Comparison of ENCODE assay signal across 10 cellular contexts in genomic region chr14:91008759-91009409, GRCh38. TPM values are rescaled to one million over a fixed set of nuclear protein-coding genes. Genes with fewer than 3 reads are reported as not detected.
DNase-seq lines count a peak whose midpoint lies in the region; ATAC-seq lines count a peak whose summit lies in the region.
"Had no signal": no experiment of that assay in that cellular context is flagged by ENCODE, and none has a peak within 500 bp of the region (broad histone marks: within the 10 kb centered on the region; RNA-seq: fewer than 3 reads in every experiment).

No MANE protein-coding gene starts in this region.

- H3K36me3 Mint-ChIP-seq in activated T-cell treated with anti-CD3 and anti-CD28 coated beads, Interleukin-2, amount 50 U/mL, for 72 hours (ENCODE audit: insufficient read depth in 2 of 2) = peaks cover 0 to 1% of the 10 kb centered on the region in 2 donors
- H3K36me3 Mint-ChIP-seq in dendritic cell treated with granulocyte-macrophage colony-stimulating factor and Interleukin-4, amounts not matched to agents 40 ng/mL and 50 ng/mL, for 4 days (ENCODE audit: low read depth) = no peaks in the 10 kb centered on the region
- H3K36me3 Mint-ChIP-seq in stimulated activated naive B cell treated with anti-CD40 and anti-IgM and Interleukin-4, amounts not matched to agents 10 μg/mL and 1 μg/mL and 100 μg/mL, for 72 hours = peaks cover 0 to 7% of the 10 kb centered on the region in 2 donors

- no peak for DNase-seq in activated T-cell treated with anti-CD3 and anti-CD28 coated beads, Interleukin-2, amount 50 U/mL, for 72 hours
- DNase-seq in activated T-cell treated with anti-CD3 and anti-CD28 coated beads, Interleukin-2, amount 50 U/mL, for 48 hours = no peak
- DNase-seq in stimulated activated naive B cell treated with anti-CD40 and anti-IgM and Interleukin-4, amounts not matched to agents 10 μg/mL and 1 μg/mL and 100 μg/mL, for 72 hours = no peak
- DNase-seq in ureter (ENCODE audit: low spot score) (no peak), GDM1 (lab: John Stamatoyannopoulos, UW) (no peak), retina (no peak)

- intact Hi-C loops in dendritic cell treated with granulocyte-macrophage colony-stimulating factor and Interleukin-4, amounts not matched to agents 40 ng/mL and 50 ng/mL, for 4 days (cut with micrococcal nuclease) = loop anchor here (5.0 kb wide), 2 partner anchors 48 to 108 kb away; no protein-coding TSS in a partner anchor

- H3K9me3 Mint-ChIP-seq in activated T-cell treated with anti-CD3 and anti-CD28 coated beads, Interleukin-2, amount 50 U/mL, for 72 hours = no peaks in the 10 kb centered on the region
- H3K9me3 Mint-ChIP-seq in dendritic cell treated with granulocyte-macrophage colony-stimulating factor and Interleukin-4, amounts not matched to agents 40 ng/mL and 50 ng/mL, for 4 days = no peaks in the 10 kb centered on the region
- peaks cover 0 to 2% of the 10 kb centered on the region in 2 donors for H3K9me3 Mint-ChIP-seq in stimulated activated naive B cell treated with anti-CD40 and anti-IgM and Interleukin-4, amounts not matched to agents 10 μg/mL and 1 μg/mL and 100 μg/mL, for 72 hours
- H3K9me3 Mint-ChIP-seq: activated naive CD4-positive, alpha-beta T cell treated with anti-CD3 and anti-CD28 coated beads, Interleukin-2, amount 50 U/mL, for 24 hours; T-helper 1 cell treated with Interleukin-12 subunit alpha and Interleukin-12 subunit beta and Interleukin-4 antibody, amounts not matched to agents 30 μg/mL and 1 μg/mL, for 36 hours had no signal

- H3K4me3 Mint-ChIP-seq in activated T-cell treated with anti-CD3 and anti-CD28 coated beads, Interleukin-2, amount 50 U/mL, for 72 hours = peak overlapping the region; percentile 29 to 61
- peak overlapping the region; percentile 67 for H3K4me3 Mint-ChIP-seq in dendritic cell treated with granulocyte-macrophage colony-stimulating factor and Interleukin-4, amounts not matched to agents 40 ng/mL and 50 ng/mL, for 4 days
- H3K4me3 Mint-ChIP-seq in stimulated activated naive B cell treated with anti-CD40 and anti-IgM and Interleukin-4, amounts not matched to agents 10 μg/mL and 1 μg/mL and 100 μg/mL, for 72 hours = peak overlapping the region; percentile 29 to 70

- H3K27ac Mint-ChIP-seq in activated T-cell treated with anti-CD3 and anti-CD28 coated beads, Interleukin-2, amount 50 U/mL, for 72 hours = peak overlapping the region; percentile 13
- H3K27ac Mint-ChIP-seq in dendritic cell treated with granulocyte-macrophage colony-stimulating factor and Interleukin-4, amounts not matched to agents 40 ng/mL and 50 ng/mL, for 4 days = peak overlapping the region; percentile 94
- peak overlapping the region; percentile 90 for H3K27ac Mint-ChIP-seq in stimulated activated naive B cell treated with anti-CD40 and anti-IgM and Interleukin-4, amounts not matched to agents 10 μg/mL and 1 μg/mL and 100 μg/mL, for 72 hours

- H3K4me1 Mint-ChIP-seq in activated T-cell treated with anti-CD3 and anti-CD28 coated beads, Interleukin-2, amount 50 U/mL, for 72 hours (ENCODE audit: low read depth) = peaks cover 46% of the 10 kb centered on the region
- peaks cover 46% of the 10 kb centered on the region for H3K4me1 Mint-ChIP-seq in dendritic cell treated with granulocyte-macrophage colony-stimulating factor and Interleukin-4, amounts not matched to agents 40 ng/mL and 50 ng/mL, for 4 days (ENCODE audit: low read depth)
- peaks cover 32 to 53% of the 10 kb centered on the region in 2 donors for H3K4me1 Mint-ChIP-seq in stimulated activated naive B cell treated with anti-CD40 and anti-IgM and Interleukin-4, amounts not matched to agents 10 μg/mL and 1 μg/mL and 100 μg/mL, for 72 hours

- peak; percentile 67 to 77 for ATAC-seq in activated T-cell treated with anti-CD3 and anti-CD28 coated beads, Interleukin-2, amount 50 U/mL, for 72 hours (replicated peaks in 1 of 2)
- ATAC-seq in HG03439 (IDR thresholded peaks at IDR 0.05; ENCODE audit: unreplicated experiment) = peak; percentile 22
- ATAC-seq in stimulated activated naive B cell treated with anti-CD40 and anti-IgM and Interleukin-4, amounts not matched to agents 10 μg/mL and 1 μg/mL and 100 μg/mL, for 72 hours (replicated peaks) = peak; percentile 29 to 31

- H3K27me3 Mint-ChIP-seq in activated T-cell treated with anti-CD3 and anti-CD28 coated beads, Interleukin-2, amount 50 U/mL, for 72 hours (ENCODE audit: low read depth) = no peaks in the 10 kb centered on the region
- H3K27me3 Mint-ChIP-seq in dendritic cell treated with granulocyte-macrophage colony-stimulating factor and Interleukin-4, amounts not matched to agents 40 ng/mL and 50 ng/mL, for 4 days = peaks cover 2% of the 10 kb centered on the region
- H3K27me3 Mint-ChIP-seq in stimulated activated naive B cell treated with anti-CD40 and anti-IgM and Interleukin-4, amounts not matched to agents 10 μg/mL and 1 μg/mL and 100 μg/mL, for 72 hours = no peaks in the 10 kb centered on the region
- H3K27me3 Mint-ChIP-seq: activated naive CD4-positive, alpha-beta T cell treated with anti-CD3 and anti-CD28 coated beads, Interleukin-2, amount 50 U/mL, for 24 hours had no signal

RNA-seq across cellular contexts. Expression of gene RPS6KA5, which starts 51.6 kb away (rescaled TPM):
- total RNA-seq in activated T-cell treated with anti-CD3 and anti-CD28 coated beads, Interleukin-2, amount 50 U/mL, for 72 hours = 10 to 100 TPM; 18.5 to 30.3 TPM
- total RNA-seq in ureter = 19.7 TPM

Comparison
In these comparisons a context has a peak if more than half of its experiments do, and no peak if none do; other contexts are left out.
1. ATAC-seq: peak in every context shown above with its lines; median percentile 72 in activated T-cell treated with anti-CD3 and anti-CD28 coated beads, Interleukin-2, amount 50 U/mL, for 72 hours; 30 in stimulated activated naive B cell treated with anti-CD40 and anti-IgM and Interleukin-4, amounts not matched to agents 10 μg/mL and 1 μg/mL and 100 μg/mL, for 72 hours; 22 in HG03439.
2. H3K27ac Mint-ChIP-seq: peak in every context shown above with its lines; median percentile 94 in dendritic cell treated with granulocyte-macrophage colony-stimulating factor and Interleukin-4, amounts not matched to agents 40 ng/mL and 50 ng/mL, for 4 days; 90 in stimulated activated naive B cell treated with anti-CD40 and anti-IgM and Interleukin-4, amounts not matched to agents 10 μg/mL and 1 μg/mL and 100 μg/mL, for 72 hours; 13 in activated T-cell treated with anti-CD3 and anti-CD28 coated beads, Interleukin-2, amount 50 U/mL, for 72 hours.